ENCODE assay signal across 16 cellular contexts in genomic region chr6:53250137-53250760, GRCh38.
DNase-seq lines count a peak whose midpoint lies in the region; ATAC-seq and TF ChIP-seq lines count a peak whose summit lies in the region.
"Had no signal": no experiment of that assay in that cellular context is flagged by ENCODE, and none has a peak within 500 bp of the region (broad histone marks: within the 10 kb centered on the region; RNA-seq: fewer than 3 reads in every experiment).

No MANE protein-coding gene starts in this region.

- peak; percentile 51 to 53 for ATAC-seq in CD4-positive, CD25-positive, alpha-beta regulatory T cell (ENCODE audit: low read depth in 2 of 2)
- ATAC-seq in PC-3 = peak; percentile 90
- no peak for ATAC-seq in body of pancreas
- no peak for ATAC-seq in GM18498 (IDR thresholded peaks at IDR 0.05; ENCODE audit: unreplicated experiment)

- no peaks in the 10 kb centered on the region for H3K27me3 ChIP-seq in CD4-positive, CD25-positive, alpha-beta regulatory T cell (ENCODE audit: control insufficient read depth, insufficient read depth, low read length)
- H3K27me3 ChIP-seq in PC-3 (ENCODE audit: low read length) (no peaks in the 10 kb centered on the region), body of pancreas (no peaks in the 10 kb centered on the region)

- no peaks in the 10 kb centered on the region for H3K9me2 ChIP-seq in PC-3 (replicated peaks; ENCODE audit: low read length)

- H3K27ac Mint-ChIP-seq in CD4-positive, CD25-positive, alpha-beta regulatory T cell = peak overlapping the region in 1 of 3 donors; percentile 16
- H3K27ac Mint-ChIP-seq in immature natural killer cell = no peak overlapping the region
- H3K27ac Mint-ChIP-seq: type B pancreatic cell had no signal

- no peak overlapping the region for H2AFZ ChIP-seq in PC-3 (ENCODE audit: low read length)

- H3K79me2 ChIP-seq in PC-3 (ENCODE audit: low read length) = no peaks in the 10 kb centered on the region

- H3K36me3 ChIP-seq in CD4-positive, CD25-positive, alpha-beta regulatory T cell (ENCODE audit: control insufficient read depth, insufficient read depth, low read length) = no peaks in the 10 kb centered on the region
- H3K36me3 ChIP-seq in PC-3 (ENCODE audit: low read depth, low read length) (no peaks in the 10 kb centered on the region), body of pancreas (replicated peaks in 1 of 2; ENCODE audit: insufficient read depth in 1 of 2, low read depth in 2 of 2) (no peaks in the 10 kb centered on the region)
- H3K36me3 ChIP-seq: HAP-1, prostate gland had no signal

- no peaks in the 10 kb centered on the region for H3K27me3 Mint-ChIP-seq in CD4-positive, CD25-positive, alpha-beta regulatory T cell
- H3K27me3 Mint-ChIP-seq in immature natural killer cell (ENCODE audit: low read depth in 3 of 3) = peaks cover 0 to 1% (median 0%) of the 10 kb centered on the region in 3 donors
- H3K27me3 Mint-ChIP-seq: CD4-positive, alpha-beta memory T cell; type B pancreatic cell had no signal

- H3K9me3 ChIP-seq in CD4-positive, CD25-positive, alpha-beta regulatory T cell (ENCODE audit: control insufficient read depth in 2 of 2, low read length in 2 of 2) = no peaks in the 10 kb centered on the region
- no peaks in the 10 kb centered on the region for H3K9me3 ChIP-seq in PC-3 (ENCODE audit: low read length)
- H3K9me3 ChIP-seq in body of pancreas = no peaks in the 10 kb centered on the region
- H3K9me3 ChIP-seq: HAP-1, prostate gland had no signal

- TF ChIP-seq CTCF in PC-3 (conservative IDR thresholded peaks at IDR 0.05; ENCODE audit: low read depth, low read length) (no peak), body of pancreas (IDR thresholded peaks at IDR 0.05) (no peak)

- no peaks in the 10 kb centered on the region for H3K4me1 ChIP-seq in CD4-positive, CD25-positive, alpha-beta regulatory T cell (ENCODE audit: control insufficient read depth, insufficient read depth, low read length, poor library complexity, severe bottlenecking)
- H3K4me1 ChIP-seq in PC-3 (ENCODE audit: insufficient read depth, low read length) (peaks cover 20% of the 10 kb centered on the region), body of pancreas (no peaks in the 10 kb centered on the region)
- H3K4me1 ChIP-seq: HAP-1, prostate gland had no signal

- no peak for DNase-seq in CD4-positive, CD25-positive, alpha-beta regulatory T cell
- DNase-seq in PC-3 (peak; percentile 81), renal cortical epithelial cell (ENCODE audit: low read depth) (peak; percentile 85), substantia nigra (lab: John Stamatoyannopoulos, UW) (no peak), body of pancreas (no peak), immature natural killer cell (no peak)
- DNase-seq: activated T-cell treated with anti-CD3 and anti-CD28 coated beads for 4 hours; CD4-positive, alpha-beta memory T cell; central memory CD4-positive, alpha-beta T cell; Karpas-422; NCI-H2107 had no signal

- TF ChIP-seq POLR2A in body of pancreas (IDR thresholded peaks at IDR 0.05) = no peak

- H3K36me3 Mint-ChIP-seq in CD4-positive, CD25-positive, alpha-beta regulatory T cell = peaks cover 5% of the 10 kb centered on the region
- H3K36me3 Mint-ChIP-seq in immature natural killer cell = no peaks in the 10 kb centered on the region
- H3K36me3 Mint-ChIP-seq: type B pancreatic cell had no signal

- POLR2A ChIA-PET in PC-3 (lab: Charles Lee; ENCODE audit: unreplicated experiment) = no interaction called here

- peaks cover 0 to 2% (median 0%) of the 10 kb centered on the region in 7 donors for H3K9me3 Mint-ChIP-seq in CD4-positive, CD25-positive, alpha-beta regulatory T cell
- no peaks in the 10 kb centered on the region for H3K9me3 Mint-ChIP-seq in immature natural killer cell
- H3K9me3 Mint-ChIP-seq: type B pancreatic cell had no signal

- BruUV-seq in PC-3 (replicated peaks; lab: Mats Ljungman, UMichigan) = no TSS peak

- intact Hi-C loops in PC-3 (cut with micrococcal nuclease) (loop anchor here (10.0 kb wide), 1 partner anchor 75 kb away; no protein-coding TSS in a partner anchor), body of pancreas (cut with DNase I) (no loop called here)

- H3K4me3 Mint-ChIP-seq in CD4-positive, CD25-positive, alpha-beta regulatory T cell = no peak overlapping the region
- no peak overlapping the region for H3K4me3 Mint-ChIP-seq in immature natural killer cell
- H3K4me3 Mint-ChIP-seq: CD4-positive, alpha-beta memory T cell; type B pancreatic cell had no signal

- H4K20me1 ChIP-seq in PC-3 (ENCODE audit: low read length) = no peaks in the 10 kb centered on the region

- CTCF ChIA-PET in PC-3 (lab: Charles Lee) = no interaction called here

- peaks cover 5 to 18% (median 17%) of the 10 kb centered on the region in 4 donors for H3K4me1 Mint-ChIP-seq in CD4-positive, CD25-positive, alpha-beta regulatory T cell
- H3K4me1 Mint-ChIP-seq in immature natural killer cell = peaks cover 7 to 8% of the 10 kb centered on the region in 2 donors

- no peaks in the 10 kb centered on the region for H3F3A ChIP-seq in PC-3 (ENCODE audit: low read length, unreplicated experiment)

- no peak overlapping the region for H3K4me3 ChIP-seq in CD4-positive, CD25-positive, alpha-beta regulatory T cell (ENCODE audit: low read depth, low read length)
- no peak overlapping the region for H3K4me3 ChIP-seq in PC-3 (ENCODE audit: low read length)
- no peak overlapping the region for H3K4me3 ChIP-seq in body of pancreas
- H3K4me3 ChIP-seq: HAP-1, prostate gland had no signal

- WGBS in body of pancreas, 2 donors = 78% methylated on average over 6 of the region's 6 CpGs

- H3K27ac ChIP-seq in CD4-positive, CD25-positive, alpha-beta regulatory T cell (ENCODE audit: insufficient read depth, low read length, poor library complexity, severe bottlenecking) = no peak overlapping the region
- H3K27ac ChIP-seq in PC-3 (ENCODE audit: low read length) = peak overlapping the region; percentile 63
- peak overlapping the region; percentile 57 for H3K27ac ChIP-seq in cingulate gyrus (ENCODE audit: low read depth, low read length)
- no peak overlapping the region for H3K27ac ChIP-seq in substantia nigra (ENCODE audit: low read depth, low read length, poor library complexity, severe bottlenecking)
- no peak overlapping the region for H3K27ac ChIP-seq in body of pancreas
- H3K27ac ChIP-seq: prostate gland had no signal

- no peak overlapping the region for H3K9ac ChIP-seq in PC-3 (ENCODE audit: low read length)

- peak overlapping the region; percentile 10; the same call in 1 of the 2 replicates for H3K4me2 ChIP-seq in PC-3 (ENCODE audit: low read length)

Comparison
In these comparisons a context has a peak if more than half of its experiments do, and no peak if none do; other contexts are left out.
1. ATAC-seq: peak in CD4-positive, CD25-positive, alpha-beta regulatory T cell (2 of 2) and PC-3 (single experiment); none in body of pancreas (single experiment) and GM18498 (single experiment).
2. DNase-seq: peak in PC-3 (single experiment) and renal cortical epithelial cell (single experiment); none in CD4-positive, CD25-positive, alpha-beta regulatory T cell (0 of 3), substantia nigra (0 of 49), body of pancreas (0 of 4) and immature natural killer cell (0 of 3).
3. H3K27ac ChIP-seq: peak in PC-3 (single experiment) and cingulate gyrus (single experiment); none in CD4-positive, CD25-positive, alpha-beta regulatory T cell (single experiment), substantia nigra (single experiment) and body of pancreas (0 of 4).